ENCODE assay signal across 27 cellular contexts in the genomic region with DNA sequence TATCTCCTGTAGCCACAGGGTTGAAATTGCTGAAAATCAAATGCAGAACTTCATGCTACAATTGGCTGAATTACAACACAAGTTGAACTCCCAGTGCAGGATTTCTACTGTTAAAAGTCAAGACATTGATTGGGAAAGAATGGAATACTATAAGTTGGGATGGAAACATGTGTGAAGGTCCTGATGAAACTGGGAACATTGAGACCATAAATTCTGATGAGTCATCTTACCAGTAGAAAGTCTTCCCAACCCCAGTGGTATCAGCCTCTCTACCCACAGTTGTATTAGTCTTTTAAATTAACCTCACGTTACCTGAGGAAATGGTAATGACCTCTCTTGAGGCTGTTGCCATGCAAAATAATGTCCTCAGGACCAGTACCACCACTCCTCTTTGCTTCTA.
"Had no signal": no experiment of that assay in that cellular context is flagged by ENCODE, and none has a peak within 500 bp of the region (broad histone marks: within the 10 kb centered on the region; RNA-seq: fewer than 3 reads in every experiment).

No MANE protein-coding gene starts in this region.

- H3K36me3 ChIP-seq: brain microvascular endothelial cell had no signal

- H3K4me1 Mint-ChIP-seq: activated T-helper 17 cell treated with anti-CD3 and anti-CD28 coated beads, Interleukin-2, amount 50 U/mL, for 72 hours had no signal

- H3K27ac ChIP-seq: brain microvascular endothelial cell, SK-N-MC, VCaP had no signal

- H3K9me3 Mint-ChIP-seq: activated CD4-positive, alpha-beta memory T cell treated with anti-CD3 and anti-CD28 coated beads for 36 hours; activated naive CD4-positive, alpha-beta T cell treated with anti-CD3 and anti-CD28 coated beads for 36 hours; activated T-helper 17 cell treated with anti-CD3 and anti-CD28 coated beads, Interleukin-2, amount 50 U/mL, for 72 hours had no signal

- FAIRE-seq: TTC549 had no signal

- H3K4me3 ChIP-seq: SK-N-MC had no signal

- ATAC-seq: activated T-helper 17 cell treated with anti-CD3 and anti-CD28 coated beads, Interleukin-2, amount 50 U/mL, for 72 hours; Panc1; Right ventricle myocardium inferior; T-cell had no signal

- H3K27ac Mint-ChIP-seq: activated CD4-positive, alpha-beta memory T cell treated with anti-CD3 and anti-CD28 coated beads for 36 hours; activated CD4-positive, alpha-beta T cell treated with anti-CD3 and anti-CD28 coated beads, Interleukin-2, amount 10 ng/mL, durations not matched to agents 7 days and 5 days; activated naive CD4-positive, alpha-beta T cell treated with anti-CD3 and anti-CD28 coated beads for 36 hours; activated naive CD8-positive, alpha-beta T cell; activated T-helper 17 cell treated with anti-CD3 and anti-CD28 coated beads, Interleukin-2, amount 50 U/mL, for 72 hours; T-cell had no signal

- H3K27me3 Mint-ChIP-seq: activated CD4-positive, alpha-beta memory T cell treated with anti-CD3 and anti-CD28 coated beads for 36 hours; activated CD4-positive, alpha-beta T cell treated with anti-CD3 and anti-CD28 coated beads, Interleukin-2, amount 10 ng/mL, durations not matched to agents 7 days and 5 days; activated naive CD8-positive, alpha-beta T cell; activated T-helper 17 cell treated with anti-CD3 and anti-CD28 coated beads, Interleukin-2, amount 50 U/mL, for 72 hours; T-cell had no signal

- H3K36me3 Mint-ChIP-seq: activated CD4-positive, alpha-beta memory T cell treated with anti-CD3 and anti-CD28 coated beads for 36 hours; activated naive CD8-positive, alpha-beta T cell; T-cell had no signal

- H3K4me3 Mint-ChIP-seq: activated CD4-positive, alpha-beta memory T cell treated with anti-CD3 and anti-CD28 coated beads for 36 hours; activated CD4-positive, alpha-beta T cell treated with anti-CD3 and anti-CD28 coated beads, Interleukin-2, amount 10 ng/mL, durations not matched to agents 7 days and 5 days; activated naive CD4-positive, alpha-beta T cell treated with anti-CD3 and anti-CD28 coated beads for 36 hours; activated naive CD8-positive, alpha-beta T cell; activated T-helper 17 cell treated with anti-CD3 and anti-CD28 coated beads, Interleukin-2, amount 50 U/mL, for 72 hours; T-cell had no signal

- H3K27me3 ChIP-seq: brain microvascular endothelial cell had no signal

- DNase-seq: activated CD4-positive, alpha-beta memory T cell treated with anti-CD3 and anti-CD28 coated beads for 36 hours; activated CD4-positive, alpha-beta T cell treated with anti-CD3 and anti-CD28 coated beads, Interleukin-2, amount 10 ng/mL, durations not matched to agents 7 days and 5 days; activated CD4-positive, CD25-positive, alpha-beta regulatory T cell; activated gamma-delta T cell; activated naive CD4-positive, alpha-beta T cell treated with anti-CD3 and anti-CD28 coated beads for 36 hours; activated T-cell treated with anti-CD3 and anti-CD28 coated beads for 4 hours; activated T-cell treated with anti-CD3 and anti-CD28 coated beads, Interleukin-2, amount 50 U/mL, for 48 hours; brain microvascular endothelial cell; cerebellar nuclear complex; NCI-H1105 treated with DMSO at 0.1 percent for 48 hours; NCI-H1436 treated with DMSO at 0.1 percent for 48 hours; NCI-H1930; NCI-H2171; NCI-H2227 treated with DMSO at 0.1 percent for 48 hours; NCI-H526 treated with DMSO at 0.1 percent for 48 hours; NCI-H82; RPMI8226; T-cell; T-helper 2 cell; T1000 had no signal
